Comparison of ENCODE assay signal across 13 cellular contexts in the genomic region with DNA sequence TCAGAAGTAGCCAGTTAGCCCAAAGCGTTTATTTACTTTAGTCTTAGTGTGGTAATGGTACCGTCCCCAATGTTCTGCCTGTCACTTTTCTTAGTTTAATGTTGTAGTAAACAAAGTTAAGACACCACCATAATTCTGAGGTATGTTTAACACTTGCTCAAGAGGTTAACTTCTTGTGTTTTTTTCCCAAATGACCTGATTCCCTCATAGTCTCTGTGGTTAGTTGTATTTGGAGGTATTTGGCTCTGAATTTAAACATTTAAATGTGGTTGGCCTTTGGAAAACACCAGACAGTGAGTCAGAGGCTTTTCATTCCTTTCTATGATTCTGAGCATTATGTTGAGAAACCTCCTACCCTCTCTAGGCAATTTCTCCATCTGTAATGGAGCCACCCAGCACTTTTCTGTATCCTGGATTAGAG. TPM values are rescaled to one million over a fixed set of nuclear protein-coding genes. Genes with fewer than 3 reads are reported as not detected.
DNase-seq lines count a peak whose midpoint lies in the region; ATAC-seq, FAIRE-seq and TF ChIP-seq lines count a peak whose summit lies in the region.
"Had no signal": no experiment of that assay in that cellular context is flagged by ENCODE, and none has a peak within 500 bp of the region (broad histone marks: within the 10 kb centered on the region; RNA-seq: fewer than 3 reads in every experiment).

No MANE protein-coding gene starts in this region.

- H3K4me1 ChIP-seq in lower lobe of right lung: no peaks in the 10 kb centered on the region
- no peaks in the 10 kb centered on the region for H3K4me1 ChIP-seq in naive thymus-derived CD4-positive, alpha-beta T cell (ENCODE audit: control insufficient read depth in 2 of 2, insufficient read depth in 2 of 2, low read length in 2 of 2)

- no peak overlapping the region for H3K4me3 Mint-ChIP-seq in naive thymus-derived CD4-positive, alpha-beta T cell
- H3K4me3 Mint-ChIP-seq: CD8-positive, alpha-beta memory T cell had no signal

- H3K4me1 Mint-ChIP-seq in naive thymus-derived CD4-positive, alpha-beta T cell: no peaks in the 10 kb centered on the region
- H3K4me1 Mint-ChIP-seq: CD8-positive, alpha-beta memory T cell had no signal

- H3K9me3 Mint-ChIP-seq in naive thymus-derived CD4-positive, alpha-beta T cell: peaks cover 0 to 5% (median 0%) of the 10 kb centered on the region in 11 donors

- POLR2A ChIA-PET in AG04449 (lab: Yijun Ruan, JAX): interaction anchor here (0.6 to 0.7 kb wide), 2 partner anchors 20 to 182 kb away, joined by 3 to 4 read pairs; no protein-coding TSS in a partner anchor
- POLR2A ChIA-PET in naive thymus-derived CD4-positive, alpha-beta T cell (lab: Charles Lee): no interaction called here

- H3K27me3 Mint-ChIP-seq in naive thymus-derived CD4-positive, alpha-beta T cell: no peaks in the 10 kb centered on the region
- H3K27me3 Mint-ChIP-seq: CD8-positive, alpha-beta memory T cell had no signal

- DNase-seq in AG04449 (ENCODE audit: low read depth, low spot score): peak; percentile 87
- DNase-seq in HS-5 (ENCODE audit: low read depth): peak; percentile 84
- DNase-seq in bronchial epithelial cell (ENCODE audit: low read depth): peak; percentile 96
- DNase-seq in lower lobe of right lung: no peak
- no peak for DNase-seq in naive thymus-derived CD4-positive, alpha-beta T cell
- DNase-seq in GM13977 (ENCODE audit: low spot score): no peak
- DNase-seq in NCI-H2081 (lab: John Stamatoyannopoulos, UW): no peak
- DNase-seq: activated CD4-positive, alpha-beta T cell treated with anti-CD3 and anti-CD28 coated beads, Interleukin-2, amount 50 U/mL, for 48 hours; CD8-positive, alpha-beta memory T cell; central memory CD4-positive, alpha-beta T cell; NCI-H1694 treated with DMSO at 0.1 percent for 48 hours; RPMI8226 had no signal

- in situ Hi-C loops in GM13977 (cut with MboI; ENCODE audit: low pct_unique_long_range_greater_than_20kb, low sequenced_read_pairs, unreplicated experiment): no loop called here

- CTCF ChIA-PET in AG04449 (lab: Yijun Ruan, JAX): interaction anchor here (0.7 to 17.7 kb wide), 9 partner anchors 16 to 576 kb away, joined by 3 to 215 read pairs (median 4); no protein-coding TSS in a partner anchor
- CTCF ChIA-PET in naive thymus-derived CD4-positive, alpha-beta T cell (lab: Charles Lee): no interaction called here

- no peak overlapping the region for H3K27ac ChIP-seq in lower lobe of right lung
- no peak overlapping the region for H3K27ac ChIP-seq in naive thymus-derived CD4-positive, alpha-beta T cell (ENCODE audit: low read depth, low read length)

- no peak overlapping the region for H3K4me3 ChIP-seq in AG04449 (ENCODE audit: low read depth, low read length)
- H3K4me3 ChIP-seq in bronchial epithelial cell (ENCODE audit: low read depth, low read length): no peak overlapping the region
- H3K4me3 ChIP-seq in lower lobe of right lung: no peak overlapping the region
- no peak overlapping the region for H3K4me3 ChIP-seq in naive thymus-derived CD4-positive, alpha-beta T cell (ENCODE audit: low read length)

- no peaks in the 10 kb centered on the region for H3K36me3 Mint-ChIP-seq in naive thymus-derived CD4-positive, alpha-beta T cell
- H3K36me3 Mint-ChIP-seq: CD8-positive, alpha-beta memory T cell had no signal

- TF ChIP-seq CTCF in AG04449 (IDR thresholded peaks at IDR 0.05; ENCODE audit: insufficient read depth, low read length, missing control alignments): no peak
- no peak for TF ChIP-seq CTCF in bronchial epithelial cell (IDR thresholded peaks at IDR 0.05; ENCODE audit: insufficient read depth, low read length, severe bottlenecking)
- no peak for TF ChIP-seq CTCF in lower lobe of right lung (IDR thresholded peaks at IDR 0.05)
- TF ChIP-seq CTCF in GM13977 (IDR thresholded peaks at IDR 0.05; ENCODE audit: extremely low read depth, insufficient read depth, missing control alignments): no peak

- intact Hi-C loops in lower lobe of right lung (cut with DNase I): no loop called here
- intact Hi-C loops in naive thymus-derived CD4-positive, alpha-beta T cell (cut with micrococcal nuclease): no loop called here

- no peak overlapping the region for H3K27ac Mint-ChIP-seq in naive thymus-derived CD4-positive, alpha-beta T cell
- H3K27ac Mint-ChIP-seq: CD8-positive, alpha-beta memory T cell had no signal

- no peaks in the 10 kb centered on the region for H3K9me3 ChIP-seq in lower lobe of right lung
- H3K9me3 ChIP-seq in naive thymus-derived CD4-positive, alpha-beta T cell (ENCODE audit: control insufficient read depth in 2 of 3, low read length in 3 of 3): no peaks in the 10 kb centered on the region

- ATAC-seq in lower lobe of right lung (peak; percentile 17 to 33), GM21576 (IDR thresholded peaks at IDR 0.05; ENCODE audit: unreplicated experiment) (no peak)
- ATAC-seq in naive thymus-derived CD4-positive, alpha-beta T cell: no peak

- H3K27me3 ChIP-seq in bronchial epithelial cell (ENCODE audit: control insufficient read depth, insufficient read depth, low read length): no peaks in the 10 kb centered on the region
- no peaks in the 10 kb centered on the region for H3K27me3 ChIP-seq in lower lobe of right lung (ENCODE audit: low read depth)
- no peaks in the 10 kb centered on the region for H3K27me3 ChIP-seq in naive thymus-derived CD4-positive, alpha-beta T cell (ENCODE audit: control insufficient read depth in 2 of 2, insufficient read depth in 2 of 2, low read length in 2 of 2)

- no peak for FAIRE-seq in bronchial epithelial cell (lab: Jason Lieb, UNC)

- H3K36me3 ChIP-seq in bronchial epithelial cell (ENCODE audit: control insufficient read depth, insufficient read depth, low read length) (no peaks in the 10 kb centered on the region), lower lobe of right lung (no peaks in the 10 kb centered on the region)
- no peaks in the 10 kb centered on the region for H3K36me3 ChIP-seq in naive thymus-derived CD4-positive, alpha-beta T cell (ENCODE audit: control insufficient read depth in 2 of 3, insufficient read depth in 3 of 3, low read length in 3 of 3)

RNA-seq across cellular contexts. Expression of a gene that starts 47.9 kb away (rescaled TPM):
- 4.2 and 5.2 TPM in 2 replicates for total RNA-seq in bronchial epithelial cell
- 7.0 TPM for total RNA-seq in lower lobe of right lung
- total RNA-seq in naive thymus-derived CD4-positive, alpha-beta T cell: 1 to 10 TPM in 1 of 5 experiments, under 1 TPM in 1, not detected in 3; 0.56 to 3.3 TPM
- not detected for polyA plus RNA-seq in naive thymus-derived CD4-positive, alpha-beta T cell
- total RNA-seq: CD8-positive, alpha-beta memory T cell had no signal
- polyA plus RNA-seq: CD8-positive, alpha-beta memory T cell had no signal

Comparison
In these comparisons a context has a peak if more than half of its experiments do, and no peak if none do; other contexts are left out.
1. DNase-seq: peak in AG04449 (single experiment), HS-5 (single experiment) and bronchial epithelial cell (single experiment); none in lower lobe of right lung (single experiment), naive thymus-derived CD4-positive, alpha-beta T cell (0 of 9), GM13977 (single experiment) and NCI-H2081 (0 of 2).
2. ATAC-seq: peak in lower lobe of right lung (2 of 2); none in naive thymus-derived CD4-positive, alpha-beta T cell (single experiment) and GM21576 (single experiment).